In genomic region chr21:41374867-41375533, GRCh38 we compare ENCODE assay signal across 18 cellular contexts. TPM values are rescaled to one million over a fixed set of nuclear protein-coding genes. Genes with fewer than 3 reads are reported as not detected.
DNase-seq lines count a peak whose midpoint lies in the region; ATAC-seq lines count a peak whose summit lies in the region.
"Had no signal": no experiment of that assay in that cellular context is flagged by ENCODE, and none has a peak within 500 bp of the region (broad histone marks: within the 10 kb centered on the region; RNA-seq: fewer than 3 reads in every experiment).

No MANE protein-coding gene starts in this region.

- H3K36me3 Mint-ChIP-seq in T-helper 1 cell treated with Interleukin-12 subunit alpha and Interleukin-12 subunit beta and Interleukin-4 antibody, amounts not matched to agents 30 μg/mL and 1 μg/mL, for 36 hours (ENCODE audit: low read depth): peaks cover 23% of the 10 kb centered on the region
- peaks cover 7 to 24% of the 10 kb centered on the region in 2 donors for H3K36me3 Mint-ChIP-seq in activated naive CD4-positive, alpha-beta T cell treated with anti-CD3 and anti-CD28 coated beads, Interleukin-2, amount 50 U/mL, for 72 hours

- H3K27me3 Mint-ChIP-seq in T-helper 1 cell treated with Interleukin-12 subunit alpha and Interleukin-12 subunit beta and Interleukin-4 antibody, amounts not matched to agents 30 μg/mL and 1 μg/mL, for 36 hours (ENCODE audit: low read depth): no peaks in the 10 kb centered on the region

- H3K27ac Mint-ChIP-seq in T-helper 1 cell treated with Interleukin-12 subunit alpha and Interleukin-12 subunit beta and Interleukin-4 antibody, amounts not matched to agents 30 μg/mL and 1 μg/mL, for 36 hours: peak overlapping the region; percentile 4
- H3K27ac Mint-ChIP-seq in activated naive CD4-positive, alpha-beta T cell treated with anti-CD3 and anti-CD28 coated beads, Interleukin-2, amount 50 U/mL, for 72 hours: peak overlapping the region; percentile 83 to 91

- no peak overlapping the region for H3K4me3 Mint-ChIP-seq in T-helper 1 cell treated with Interleukin-12 subunit alpha and Interleukin-12 subunit beta and Interleukin-4 antibody, amounts not matched to agents 30 μg/mL and 1 μg/mL, for 36 hours

- peaks cover 33% of the 10 kb centered on the region for H3K4me1 Mint-ChIP-seq in T-helper 1 cell treated with Interleukin-12 subunit alpha and Interleukin-12 subunit beta and Interleukin-4 antibody, amounts not matched to agents 30 μg/mL and 1 μg/mL, for 36 hours (ENCODE audit: low read depth)

- peak; percentile 86 to 93 for ATAC-seq in activated naive CD4-positive, alpha-beta T cell treated with anti-CD3 and anti-CD28 coated beads, Interleukin-2, amount 50 U/mL, for 72 hours
- ATAC-seq in GM19328 (IDR thresholded peaks at IDR 0.05; ENCODE audit: unreplicated experiment) (no peak), HG02938 (IDR thresholded peaks at IDR 0.05; ENCODE audit: unreplicated experiment) (no peak)
- ATAC-seq: foreskin keratinocyte, Panc1 had no signal

- H3K9me3 Mint-ChIP-seq in T-helper 1 cell treated with Interleukin-12 subunit alpha and Interleukin-12 subunit beta and Interleukin-4 antibody, amounts not matched to agents 30 μg/mL and 1 μg/mL, for 36 hours: no peaks in the 10 kb centered on the region
- no peaks in the 10 kb centered on the region for H3K9me3 Mint-ChIP-seq in activated naive CD4-positive, alpha-beta T cell treated with anti-CD3 and anti-CD28 coated beads, Interleukin-2, amount 50 U/mL, for 72 hours

- DNase-seq in T-helper 1 cell (no peak), myocyte (ENCODE audit: low read depth) (peak; percentile 15), ureter (ENCODE audit: low spot score) (no peak)
- DNase-seq in Jurkat, Clone E6-1 (ENCODE audit: low read depth, low spot score): peak; percentile 32
- DNase-seq in activated naive CD4-positive, alpha-beta T cell treated with anti-CD3 and anti-CD28 coated beads, Interleukin-2, amount 50 U/mL, for 72 hours (ENCODE audit: low spot score in 2 of 2): peak; percentile 23 to 57
- DNase-seq: adrenal gland, DMS79, foreskin keratinocyte, NCI-H526, small intestine, stomach had no signal

- no peak overlapping the region for H3K4me3 ChIP-seq in Jurkat, Clone E6-1 (ENCODE audit: low read length)
- H3K4me3 ChIP-seq: adrenal gland; BLaER1 treated with 17β-estradiol and CSF1 and Interleukin-3, amounts not matched to agents 10 nM and 100 nM; stomach; uterus had no signal

RNA-seq across cellular contexts. Expression of gene MX2, which starts 13.2 kb away (rescaled TPM):
- 2.7 TPM for polyA plus RNA-seq in Jurkat, Clone E6-1 (2012; ENCODE audit: insufficient read depth, insufficient read length)
- 10 to 100 TPM in 1 of 2 donors, 1 to 10 TPM in 1; 3.6 to 79.4 TPM for total RNA-seq in activated naive CD4-positive, alpha-beta T cell treated with anti-CD3 and anti-CD28 coated beads, Interleukin-2, amount 50 U/mL, for 72 hours
- total RNA-seq in myocyte: 0.57 and 0.91 TPM in 2 replicates
- 0.15 TPM for polyA plus RNA-seq in myocyte (2012)
- total RNA-seq in ureter: 18.9 TPM

RNA-seq across cellular contexts. Expression of gene MX1, which starts 51.0 kb away (rescaled TPM):
- not detected for polyA plus RNA-seq in Jurkat, Clone E6-1 (2012; ENCODE audit: insufficient read depth, insufficient read length)
- 100 to 1,000 TPM in 1 of 2 donors, 10 to 100 TPM in 1; 18.0 to 365 TPM for total RNA-seq in activated naive CD4-positive, alpha-beta T cell treated with anti-CD3 and anti-CD28 coated beads, Interleukin-2, amount 50 U/mL, for 72 hours
- 14.0 and 22.6 TPM in 2 replicates for total RNA-seq in myocyte
- polyA plus RNA-seq in myocyte (2012): 3.3 TPM
- 43.8 TPM for total RNA-seq in ureter

RNA-seq across cellular contexts. Expression of gene FAM3B, which starts 58.4 kb away (rescaled TPM):
- not detected for polyA plus RNA-seq in Jurkat, Clone E6-1 (2012; ENCODE audit: insufficient read depth, insufficient read length)
- total RNA-seq in activated naive CD4-positive, alpha-beta T cell treated with anti-CD3 and anti-CD28 coated beads, Interleukin-2, amount 50 U/mL, for 72 hours: not detected
- total RNA-seq in myocyte: not detected in 2 replicates
- not detected for polyA plus RNA-seq in myocyte (2012)
- 116 TPM for total RNA-seq in ureter
- total RNA-seq: A172, foreskin keratinocyte had no signal
- polyA plus RNA-seq: foreskin keratinocyte had no signal

Comparison
In these comparisons a context has a peak if more than half of its experiments do, and no peak if none do; other contexts are left out.
1. DNase-seq: peak in Jurkat, Clone E6-1 (single experiment), activated naive CD4-positive, alpha-beta T cell treated with anti-CD3 and anti-CD28 coated beads, Interleukin-2, amount 50 U/mL, for 72 hours (2 of 2) and myocyte (single experiment); none in T-helper 1 cell (0 of 5) and ureter (single experiment).
2. ATAC-seq: peak in activated naive CD4-positive, alpha-beta T cell treated with anti-CD3 and anti-CD28 coated beads, Interleukin-2, amount 50 U/mL, for 72 hours (2 of 2); none in GM19328 (single experiment) and HG02938 (single experiment).
3. RNA of gene FAM3B, which starts 58.4 kb away (total RNA-seq): 116 TPM in ureter (single experiment); not detected in activated naive CD4-positive, alpha-beta T cell treated with anti-CD3 and anti-CD28 coated beads, Interleukin-2, amount 50 U/mL, for 72 hours and not detected in myocyte; every median in the first group is over 100 times any median in the second.